ENCODE assay signal across 16 cellular contexts in genomic region chrX:153991013-153991580, GRCh38.
"Had no signal": no experiment of that assay in that cellular context is flagged by ENCODE, and none has a peak within 500 bp of the region (broad histone marks: within the 10 kb centered on the region; RNA-seq: fewer than 3 reads in every experiment).

No MANE protein-coding gene starts in this region.

- DNase-seq: activated B cell treated with CpG ODN at 0.5 μM for 24 hours; activated CD4-positive, alpha-beta T cell treated with anti-CD3 and anti-CD28 coated beads for 48 hours; effector CD4-positive, alpha-beta T cell; heart left ventricle; kidney; occipital lobe; retina; stimulated activated CD4-positive, alpha-beta T cell treated with anti-CD3 and anti-CD28 coated beads, Interleukin-1b, Interleukin-23, amount 100 ng/mL, for 48 hours; T-helper 1 cell; T-helper 9 cell had no signal

- H3K36me3 ChIP-seq: esophagus muscularis mucosa, gastroesophageal sphincter, heart left ventricle had no signal

- H3K4me1 ChIP-seq: esophagus muscularis mucosa, gastroesophageal sphincter had no signal

- ATAC-seq: gastroesophageal sphincter, heart left ventricle, left lobe of liver had no signal

- H3K4me3 ChIP-seq: esophagus muscularis mucosa, gastroesophageal sphincter, heart left ventricle, lung had no signal

- H3K27me3 Mint-ChIP-seq: activated B cell treated with CpG ODN at 0.5 μM for 24 hours had no signal

- H3K9me3 ChIP-seq: esophagus muscularis mucosa, gastroesophageal sphincter, heart left ventricle had no signal

- H3K4me3 Mint-ChIP-seq: activated B cell treated with CpG ODN at 0.5 μM for 24 hours; activated T-helper 1 cell treated with anti-CD3 and anti-CD28 coated beads, Interleukin-12 subunit alpha, Interleukin-12 subunit beta, Interleukin-2, Interleukin-4 antibody, amounts not matched to agents 30 ng/mL and 10 ng/mL and 1 ng/mL, durations not matched to agents 14 hours and 24 hours and 36 hours had no signal

- H3K27ac Mint-ChIP-seq: activated B cell treated with CpG ODN at 0.5 μM for 24 hours; activated T-helper 1 cell treated with anti-CD3 and anti-CD28 coated beads, Interleukin-12 subunit alpha, Interleukin-12 subunit beta, Interleukin-2, Interleukin-4 antibody, amounts not matched to agents 30 ng/mL and 10 ng/mL and 1 ng/mL, durations not matched to agents 14 hours and 24 hours and 36 hours had no signal

- H3K9me3 Mint-ChIP-seq: activated B cell treated with CpG ODN at 0.5 μM for 24 hours; activated T-helper 1 cell treated with anti-CD3 and anti-CD28 coated beads, Interleukin-12 subunit alpha, Interleukin-12 subunit beta, Interleukin-2, Interleukin-4 antibody, amounts not matched to agents 30 ng/mL and 10 ng/mL and 1 ng/mL, durations not matched to agents 14 hours and 24 hours and 36 hours had no signal

- FAIRE-seq: bronchial epithelial cell, kidney had no signal

- H3K27ac ChIP-seq: esophagus muscularis mucosa, gastroesophageal sphincter, heart left ventricle had no signal

- H3K27me3 ChIP-seq: gastroesophageal sphincter had no signal
